In the genomic region with DNA sequence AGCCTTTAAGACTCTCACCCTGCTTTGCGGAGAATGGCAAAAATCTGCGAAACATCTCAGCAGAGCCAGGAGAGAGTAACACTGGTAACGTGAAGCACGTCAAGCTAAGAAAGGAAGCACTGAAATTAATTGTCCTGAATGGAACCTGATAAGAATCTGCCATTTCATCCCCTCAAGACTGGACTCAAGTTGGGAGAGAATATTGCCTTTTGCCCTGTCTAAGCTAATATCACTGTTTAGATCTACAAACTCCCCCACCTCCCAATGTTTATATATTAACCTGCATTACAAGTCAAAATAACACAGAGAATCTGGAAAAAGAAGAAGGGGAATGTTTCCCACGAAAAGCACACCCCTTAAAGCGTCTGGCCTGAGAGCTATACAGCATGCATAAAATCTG, we compare ENCODE assay signal across 9 cellular contexts. TPM values are rescaled to one million over a fixed set of nuclear protein-coding genes. Genes with fewer than 3 reads are reported as not detected.
A peak's percentile ranks its signal among the peaks of the same experiment; 100 is the strongest.
DNase-seq lines count a peak whose midpoint lies in the region; ATAC-seq, FAIRE-seq and TF ChIP-seq lines count a peak whose summit lies in the region.
"Had no signal": no experiment of that assay in that cellular context is flagged by ENCODE, and none has a peak within 500 bp of the region (broad histone marks: within the 10 kb centered on the region; RNA-seq: fewer than 3 reads in every experiment).

No MANE protein-coding gene starts in this region.

- H3K27ac Mint-ChIP-seq in T-helper 17 cell = peak overlapping the region; percentile 96

- peak overlapping the region; percentile 95 to 99 (median 99) for H3K27ac ChIP-seq in gastrocnemius medialis

- peaks cover 25 to 26% of the 10 kb centered on the region in 2 donors for H3K4me1 ChIP-seq in gastrocnemius medialis

- TF ChIP-seq POLR2A in gastrocnemius medialis (IDR thresholded peaks at IDR 0.05) = no peak

- no peaks in the 10 kb centered on the region for H3K36me3 ChIP-seq in gastrocnemius medialis

- intact Hi-C loops in gastrocnemius medialis (cut with DNase I; ENCODE audit: low total_unique reads) = loop anchor here (1.0 kb wide), 1 partner anchor 148 kb away; the partner anchor contains the start of gene SGO1

- in situ Hi-C loops in gastrocnemius medialis (cut with MboI; ENCODE audit: low sequenced_read_pairs in 4 of 4) = loop anchor here in 3 of 4 donors (5.0 to 10.0 kb wide), 3 partner anchors 91 to 146 kb away; partner anchors contain the start of genes RAB5A (in 3 of the 3) and SGO1 (in 1 of the 3)

- H3K27me3 Mint-ChIP-seq in T-helper 17 cell = no peaks in the 10 kb centered on the region

- no peak for FAIRE-seq in HTR-8/SVneo (lab: Jason Lieb, UNC)

- no peaks in the 10 kb centered on the region for H3K9me3 ChIP-seq in T-helper 17 cell (ENCODE audit: control insufficient read depth, low read length, poor library complexity, severe bottlenecking)
- no peaks in the 10 kb centered on the region for H3K9me3 ChIP-seq in gastrocnemius medialis

- ATAC-seq in T-helper 17 cell (no peak), gastrocnemius medialis (no peak)

- peak overlapping the region; percentile 92 for H3K4me3 Mint-ChIP-seq in T-helper 17 cell

- peaks cover 36% of the 10 kb centered on the region for H3K4me1 Mint-ChIP-seq in T-helper 17 cell

- DNase-seq in GM12865 (ENCODE audit: low read depth) (no peak), T-helper 17 cell (no peak), fibroblast of mammary gland (ENCODE audit: low read depth) (no peak), gastrocnemius medialis (no peak), HTR-8/SVneo (ENCODE audit: insufficient read length, low spot score) (no peak), iPS-NIHi11 (ENCODE audit: low spot score) (no peak), NCI-H2107 (lab: John Stamatoyannopoulos, UW) (no peak), amygdala (lab: John Stamatoyannopoulos, UW) (no peak)
- DNase-seq: activated CD4-positive, alpha-beta T cell treated with anti-CD3 and anti-CD28 coated beads, Interleukin-2, amount 50 U/mL, for 48 hours had no signal

- TF ChIP-seq CTCF in GM12865 (IDR thresholded peaks at IDR 0.05; ENCODE audit: insufficient read depth, low read depth, low read length, missing control alignments) (no peak), fibroblast of mammary gland (conservative IDR thresholded peaks at IDR 0.05; ENCODE audit: control insufficient read depth, insufficient read depth, low read depth, low read length) (no peak), gastrocnemius medialis (IDR thresholded peaks at IDR 0.05 in 4 of 5, conservative IDR thresholded peaks at IDR 0.05 in 1 of 5) (no peak)

- H3K4me3 ChIP-seq in GM12865 (ENCODE audit: low read depth, low read length) (peak overlapping the region; percentile 92), fibroblast of mammary gland (ENCODE audit: control insufficient read depth, low read depth, low read length) (peak overlapping the region; percentile 69), gastrocnemius medialis (peak overlapping the region; percentile 79 to 94 (median 90))

- H3K27me3 ChIP-seq in gastrocnemius medialis = no peaks in the 10 kb centered on the region

- H3K36me3 Mint-ChIP-seq in T-helper 17 cell (ENCODE audit: low read depth) = peaks cover 3% of the 10 kb centered on the region

RNA-seq across cellular contexts. Expression of gene KAT2B, which starts 1.6 kb away (rescaled TPM):
- total RNA-seq in T-helper 17 cell (100 to 1,000 TPM; 157 to 161 TPM), gastrocnemius medialis (10 to 100 TPM; 39.4 to 87.3 (median 61.1) TPM)

RNA-seq across cellular contexts. Expression of gene PP2D1, which starts 26.6 kb away (rescaled TPM):
- total RNA-seq in T-helper 17 cell (not detected), gastrocnemius medialis (not detected)
